Comparison of ENCODE assay signal across 2 cellular contexts in the genomic region with DNA sequence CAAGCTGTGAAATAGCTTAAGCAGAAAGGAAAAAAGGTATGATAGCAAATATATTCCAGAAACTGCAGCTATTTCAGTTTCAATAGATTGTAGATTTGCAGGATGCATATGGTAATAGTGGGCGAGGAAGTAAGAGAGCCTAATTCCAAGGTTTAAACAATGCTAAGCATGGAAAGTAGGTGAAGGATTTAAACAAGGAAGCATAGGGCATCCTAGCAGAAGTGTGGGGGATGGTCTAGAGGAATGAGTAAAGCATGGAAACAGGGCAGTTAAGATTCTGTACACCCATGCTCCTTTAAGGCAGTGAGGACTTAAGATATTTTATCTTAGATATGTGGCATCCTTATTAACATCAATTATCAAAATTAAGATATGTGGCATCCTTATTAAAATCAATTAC.
A peak's percentile ranks its signal among the peaks of the same experiment; 100 is the strongest.
TF ChIP-seq lines count a peak whose summit lies in the region.

No MANE protein-coding gene starts in this region.

TF ChIP-seq in A549, 52 proteins besides CTCF, POLR2A, EP300 and RAD21 (continued from another document):
- no peak for TF ChIP-seq ZFP36 (IDR thresholded peaks at IDR 0.05; ENCODE audit: borderline replicate concordance, partially characterized antibody)
- no peak for TF ChIP-seq KDM5A (IDR thresholded peaks at IDR 0.05)
- no peak for TF ChIP-seq HOXA7 (CRISPR knock-in tag; IDR thresholded peaks at IDR 0.05)
- no peak for TF ChIP-seq TFCP2L1 (CRISPR knock-in tag; IDR thresholded peaks at IDR 0.05)
- no peak for TF ChIP-seq ZC3H11A (IDR thresholded peaks at IDR 0.05)
- no peak for TF ChIP-seq EHMT2 (IDR thresholded peaks at IDR 0.05; ENCODE audit: low read depth)
- TF ChIP-seq SREBF2 (IDR thresholded peaks at IDR 0.05), result no peak
- no peak for TF ChIP-seq GATA3 (IDR thresholded peaks at IDR 0.05; ENCODE audit: borderline replicate concordance)
- TF ChIP-seq E2F6 (IDR thresholded peaks at IDR 0.05; ENCODE audit: borderline replicate concordance, low read depth), result no peak
- no peak for TF ChIP-seq CHD2 (IDR thresholded peaks at IDR 0.05; ENCODE audit: low read length, partially characterized antibody)
- no peak for TF ChIP-seq CEBPB (IDR thresholded peaks at IDR 0.05)
- TF ChIP-seq NR3C1 (IDR thresholded peaks at IDR 0.05), result no peak
- no peak for TF ChIP-seq FOSL2 (IDR thresholded peaks at IDR 0.05)
- TF ChIP-seq FOSL2 (CRISPR knock-in tag; IDR thresholded peaks at IDR 0.05), result no peak
- TF ChIP-seq PHF8 (IDR thresholded peaks at IDR 0.05; ENCODE audit: borderline replicate concordance, low read depth), result no peak
- TF ChIP-seq MAX (IDR thresholded peaks at IDR 0.05), result no peak
- no peak for TF ChIP-seq FOSB (CRISPR knock-in tag; IDR thresholded peaks at IDR 0.05)

TF ChIP-seq in HepG2, 621 proteins besides CTCF, POLR2A, EP300 and RAD21 (continued from another document):
- TF ChIP-seq ZNF281 (CRISPR knock-in tag; IDR thresholded peaks at IDR 0.05; ENCODE audit: borderline replicate concordance) (0 out of 2 replicates have a peak, but pooled peaks have one; percentile 41), DBP (CRISPR knock-in tag; IDR thresholded peaks at IDR 0.05; ENCODE audit: not compliant biosample characterization) (no peak), XRCC5 (optimal IDR thresholded peaks at IDR 0.05; ENCODE audit: low read length) (no peak), ZSCAN21 (CRISPR knock-in tag; IDR thresholded peaks at IDR 0.05; ENCODE audit: borderline replicate concordance) (no peak), ELF3 (CRISPR knock-in tag; IDR thresholded peaks at IDR 0.05) (0 out of 2 replicates have a peak, but pooled peaks have one; percentile 11), NCOA2 (CRISPR knock-in tag; IDR thresholded peaks at IDR 0.05) (0 out of 2 replicates have a peak, but pooled peaks have one; percentile 11), ARNT (IDR thresholded peaks at IDR 0.05) (no peak), ZNF557 (CRISPR knock-in tag; IDR thresholded peaks at IDR 0.05) (no peak)
